ENCODE assay signal across 17 cellular contexts in the genomic region with DNA sequence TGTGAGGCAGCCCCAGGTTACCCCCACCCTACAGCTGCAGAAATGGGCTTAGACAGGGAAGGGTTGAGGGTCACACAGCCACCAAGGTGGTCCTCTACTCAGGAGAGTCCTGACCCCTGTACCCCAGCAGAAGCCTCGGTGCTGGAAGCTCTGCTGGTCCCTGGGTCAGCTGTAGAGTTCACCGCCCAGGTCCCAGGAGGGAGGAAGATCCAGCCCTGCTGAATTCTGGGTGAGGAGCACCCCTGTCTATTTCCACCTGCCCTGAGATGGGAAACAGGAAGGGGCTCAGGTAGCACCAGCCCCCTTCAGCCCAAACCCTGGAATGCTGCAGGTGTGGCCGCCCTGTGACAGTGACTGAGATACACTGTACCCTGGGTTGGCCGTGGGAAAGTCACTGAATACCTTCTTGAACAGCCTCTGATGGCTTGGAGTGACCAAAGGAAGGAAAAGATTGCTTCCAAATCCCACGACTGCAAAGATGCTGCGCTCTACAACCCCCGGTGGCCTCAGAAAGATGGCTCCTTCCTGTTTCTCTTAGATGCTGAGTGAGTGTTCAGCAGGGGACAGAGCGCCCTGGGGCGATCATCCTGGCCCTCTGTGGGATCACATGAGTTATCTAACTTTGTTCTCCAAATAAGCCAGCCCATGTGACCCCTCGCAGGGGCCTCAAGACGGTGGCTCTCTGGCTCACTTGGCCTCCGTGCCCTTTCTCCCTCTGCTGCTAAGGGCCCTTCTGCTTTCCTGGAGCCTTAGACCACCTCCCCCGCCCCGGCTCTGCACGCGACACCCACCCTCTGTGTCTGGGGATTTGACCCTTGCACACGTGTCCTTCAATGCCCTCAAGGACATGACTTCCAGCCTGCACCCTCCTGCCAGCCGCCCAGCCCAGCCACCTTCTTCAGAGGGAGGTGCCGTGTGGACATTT.
A peak's percentile ranks its signal among the peaks of the same experiment; 100 is the strongest.
DNase-seq lines count a peak whose midpoint lies in the region; ATAC-seq and TF ChIP-seq lines count a peak whose summit lies in the region.
"Had no signal": no experiment of that assay in that cellular context is flagged by ENCODE, and none has a peak within 500 bp of the region (broad histone marks: within the 10 kb centered on the region; RNA-seq: fewer than 3 reads in every experiment).

No MANE protein-coding gene starts in this region.

- no peak overlapping the region for H3K9ac ChIP-seq in mesendoderm (ENCODE audit: low read length)

- H3K4ac ChIP-seq in mesendoderm (ENCODE audit: low read depth, low read length) = no peak overlapping the region

- H3K79me1 ChIP-seq in mesendoderm (ENCODE audit: low read length) = no peaks in the 10 kb centered on the region

- H3K27me3 Mint-ChIP-seq in WTC11 (ENCODE audit: low read depth) = no peaks in the 10 kb centered on the region; the same call in 1 of the 2 replicates

- no peak overlapping the region for H4K5ac ChIP-seq in mesendoderm (ENCODE audit: low read length)

- 58 to 74% (median 73%) methylated on average over 17 to 19 of the region's 19 CpGs for WGBS in heart left ventricle, 4 donors
- no CpG with 5 or more reads among the region's 19 CpGs for whole genome bisulfite sequencing in mesendoderm (ENCODE audit: extremely low coverage, insufficient coverage, low lambda C conversion rate)
- 80 to 81% methylated on average over 19 of the region's 19 CpGs for WGBS in aorta, 2 donors

- peak overlapping the region; percentile 21; the same call in 1 of the 2 replicates for H3K27ac Mint-ChIP-seq in WTC11

- H2BK5ac ChIP-seq in mesendoderm (ENCODE audit: low read length) = no peak overlapping the region

- H3K56ac ChIP-seq in mesendoderm (ENCODE audit: low read length) = no peak overlapping the region

- H3K9me3 Mint-ChIP-seq in WTC11 = no peaks in the 10 kb centered on the region

- H2BK120ac ChIP-seq in mesendoderm (ENCODE audit: low read depth, low read length) = no peak overlapping the region

- no peak overlapping the region for H3K4me2 ChIP-seq in mesendoderm (ENCODE audit: low read length)
- H3K4me2 ChIP-seq: A549 had no signal

- CTCF ChIA-PET in WTC11 (lab: Charles Lee) = interaction anchor here (1.0 to 4.9 kb wide), 7 partner anchors 12 to 37 kb away, joined by 5 to 70 read pairs (median 14); no protein-coding TSS in a partner anchor

- H3K9me3 ChIP-seq in heart left ventricle (no peaks in the 10 kb centered on the region), left ventricle myocardium inferior (replicated peaks) (no peaks in the 10 kb centered on the region), aorta (ENCODE audit: control insufficient read depth, low read length) (no peaks in the 10 kb centered on the region)
- H3K9me3 ChIP-seq: A549 had no signal

- H3K4me1 Mint-ChIP-seq in WTC11 = peaks cover 21% of the 10 kb centered on the region

- H3K4me3 ChIP-seq in heart left ventricle (no peak overlapping the region), left ventricle myocardium inferior (no peak overlapping the region), mesendoderm (ENCODE audit: low read length) (no peak overlapping the region), aorta (ENCODE audit: low read length in 2 of 2) (no peak overlapping the region)
- H3K4me3 ChIP-seq: A549 had no signal

- H2AK5ac ChIP-seq in mesendoderm (ENCODE audit: low read length) = no peak overlapping the region

- POLR2A ChIA-PET in WTC11 (lab: Charles Lee) = no interaction called here

- H3K79me2 ChIP-seq in mesendoderm (ENCODE audit: control insufficient read depth, insufficient read depth, low read length) = no peaks in the 10 kb centered on the region

- ATAC-seq in heart left ventricle = no peak
- no peak; the same call in 1 of the 2 replicates for ATAC-seq in WTC11
- no peak for ATAC-seq in aorta (ENCODE audit: low FRiP score)
- ATAC-seq in GM21515 (IDR thresholded peaks at IDR 0.05; ENCODE audit: unreplicated experiment) = no peak
- ATAC-seq: Panc1 had no signal

- H3K36me3 ChIP-seq in heart left ventricle (no peaks in the 10 kb centered on the region), left ventricle myocardium inferior (no peaks in the 10 kb centered on the region), mesendoderm (ENCODE audit: control insufficient read depth, insufficient read depth, low read length) (no peaks in the 10 kb centered on the region), aorta (ENCODE audit: control insufficient read depth in 1 of 2, insufficient read depth in 2 of 2, low read length in 1 of 2) (no peaks in the 10 kb centered on the region)

- no peak overlapping the region for H4K8ac ChIP-seq in mesendoderm (ENCODE audit: low read depth, low read length)

- no peak overlapping the region for H3K4me3 Mint-ChIP-seq in WTC11

- DNase-seq in heart left ventricle (peak in 3 of 5 donors; percentile 1 to 44 (median 13)), left ventricle myocardium inferior (no peak), WTC11 (ENCODE audit: low spot score) (no peak), mesendoderm (peak; percentile 22), aorta (peak; percentile 38 to 55), dedifferentiated amniotic fluid mesenchymal stem cell (ENCODE audit: extremely low spot score) (no peak)
- DNase-seq: C1 segment of cervical spinal cord, DND-41, GDM1, GOT3, MV-4-11, NCI-H2029, NCI-H510A, SHP77 treated with DMSO at 0.1 percent for 48 hours had no signal

- H3K4me1 ChIP-seq in heart left ventricle (no peaks in the 10 kb centered on the region), left ventricle myocardium inferior (no peaks in the 10 kb centered on the region), mesendoderm (ENCODE audit: control insufficient read depth, low read depth, low read length) (peaks cover 4% of the 10 kb centered on the region), aorta (ENCODE audit: control insufficient read depth in 1 of 2, insufficient read depth in 2 of 2, low read length in 2 of 2) (no peaks in the 10 kb centered on the region)
- H3K4me1 ChIP-seq: A549 had no signal

- H3K27ac ChIP-seq in heart left ventricle = no peak overlapping the region
- no peak overlapping the region for H3K27ac ChIP-seq in left ventricle myocardium inferior (replicated peaks)
- no peak overlapping the region for H3K27ac ChIP-seq in mesendoderm (ENCODE audit: low read depth, low read length)
- H3K27ac ChIP-seq in aorta (ENCODE audit: low read depth in 1 of 2, low read length in 2 of 2) = no peak overlapping the region
- H3K27ac ChIP-seq: A549 had no signal

- TF ChIP-seq POLR2A in heart left ventricle (IDR thresholded peaks at IDR 0.05) = no peak

- H2BK15ac ChIP-seq in mesendoderm (replicated peaks; ENCODE audit: low read depth) = no peak overlapping the region

- no peak overlapping the region for H3K18ac ChIP-seq in mesendoderm (ENCODE audit: low read length)

- no peak overlapping the region for H3K23ac ChIP-seq in mesendoderm (ENCODE audit: low read length)

- H3K27me3 ChIP-seq in heart left ventricle (peaks cover 0 to 16% (median 0%) of the 10 kb centered on the region in 9 donors), left ventricle myocardium inferior (ENCODE audit: low read depth) (peaks cover 57% of the 10 kb centered on the region), mesendoderm (ENCODE audit: insufficient read depth, low read length, poor library complexity) (no peaks in the 10 kb centered on the region), aorta (ENCODE audit: control insufficient read depth in 1 of 2, insufficient read depth in 2 of 2, low read length in 1 of 2) (no peaks in the 10 kb centered on the region)

- TF ChIP-seq CTCF in heart left ventricle (IDR thresholded peaks at IDR 0.05) (no peak), left ventricle myocardium inferior (IDR thresholded peaks at IDR 0.05; ENCODE audit: borderline replicate concordance) (no peak), WTC11 (IDR thresholded peaks at IDR 0.05) (no peak)

- intact Hi-C loops in heart left ventricle (cut with DNase I) (no loop called here), left ventricle myocardium inferior (cut with micrococcal nuclease) (no loop called here), aorta (cut with DNase I) (no loop called here)

- no peaks in the 10 kb centered on the region for H3K36me3 Mint-ChIP-seq in WTC11

TF ChIP-seq in WTC11, 78 proteins besides CTCF, POLR2A, EP300 and RAD21 (continues in another document):
- TF ChIP-seq, protein P1, sequence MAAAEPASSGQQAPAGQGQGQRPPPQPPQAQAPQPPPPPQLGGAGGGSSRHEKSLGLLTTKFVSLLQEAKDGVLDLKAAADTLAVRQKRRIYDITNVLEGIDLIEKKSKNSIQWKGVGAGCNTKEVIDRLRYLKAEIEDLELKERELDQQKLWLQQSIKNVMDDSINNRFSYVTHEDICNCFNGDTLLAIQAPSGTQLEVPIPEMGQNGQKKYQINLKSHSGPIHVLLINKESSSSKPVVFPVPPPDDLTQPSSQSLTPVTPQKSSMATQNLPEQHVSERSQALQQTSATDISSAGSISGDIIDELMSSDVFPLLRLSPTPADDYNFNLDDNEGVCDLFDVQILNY (CRISPR knock-in tag; IDR thresholded peaks at IDR 0.05) = no peak
- no peak for TF ChIP-seq TEAD4 (CRISPR knock-in tag; IDR thresholded peaks at IDR 0.05)
- TF ChIP-seq, protein P2, sequence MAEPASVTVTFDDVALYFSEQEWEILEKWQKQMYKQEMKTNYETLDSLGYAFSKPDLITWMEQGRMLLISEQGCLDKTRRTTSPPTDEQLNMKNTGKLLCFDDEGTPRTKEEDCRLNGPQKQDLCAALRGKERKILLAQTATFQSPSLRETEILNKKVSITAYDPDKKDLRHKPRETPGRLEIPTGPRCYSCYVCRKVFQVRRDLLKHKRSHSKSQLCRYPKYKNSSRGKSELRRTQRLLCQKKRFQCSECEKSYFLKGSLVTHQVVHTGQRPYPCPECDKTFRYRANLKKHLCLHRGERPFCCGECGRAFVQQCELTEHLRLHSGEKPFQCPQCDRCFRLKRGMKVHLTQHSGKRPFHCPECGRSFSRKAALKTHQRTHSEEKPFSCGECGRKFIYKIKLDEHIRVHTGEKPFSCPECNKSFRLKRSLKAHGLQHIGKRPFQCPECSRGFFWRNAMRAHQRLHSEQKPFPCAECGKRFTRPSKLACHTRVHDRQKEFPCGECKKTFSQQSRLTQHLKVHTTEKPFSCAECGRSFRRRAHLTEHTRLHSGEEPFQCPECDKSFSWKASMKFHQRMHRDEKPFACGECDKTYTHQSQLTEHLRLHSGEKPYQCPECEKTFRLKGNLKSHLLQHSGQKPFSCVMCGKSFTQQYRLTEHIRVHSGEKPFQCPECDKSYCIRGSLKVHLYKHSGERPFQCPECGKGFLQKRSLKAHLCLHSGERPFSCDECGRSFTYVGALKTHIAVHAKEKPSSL (CRISPR knock-in tag; conservative IDR thresholded peaks at IDR 0.05) = no peak

Comparison
In these comparisons a context has a peak if more than half of its experiments do, and no peak if none do; other contexts are left out.
1. DNase-seq: peak in heart left ventricle (3 of 5), mesendoderm (single experiment) and aorta (2 of 2); none in left ventricle myocardium inferior (single experiment), WTC11 (single experiment) and dedifferentiated amniotic fluid mesenchymal stem cell (single experiment).